19 cellular contexts compared by ENCODE assay signal in the genomic region with DNA sequence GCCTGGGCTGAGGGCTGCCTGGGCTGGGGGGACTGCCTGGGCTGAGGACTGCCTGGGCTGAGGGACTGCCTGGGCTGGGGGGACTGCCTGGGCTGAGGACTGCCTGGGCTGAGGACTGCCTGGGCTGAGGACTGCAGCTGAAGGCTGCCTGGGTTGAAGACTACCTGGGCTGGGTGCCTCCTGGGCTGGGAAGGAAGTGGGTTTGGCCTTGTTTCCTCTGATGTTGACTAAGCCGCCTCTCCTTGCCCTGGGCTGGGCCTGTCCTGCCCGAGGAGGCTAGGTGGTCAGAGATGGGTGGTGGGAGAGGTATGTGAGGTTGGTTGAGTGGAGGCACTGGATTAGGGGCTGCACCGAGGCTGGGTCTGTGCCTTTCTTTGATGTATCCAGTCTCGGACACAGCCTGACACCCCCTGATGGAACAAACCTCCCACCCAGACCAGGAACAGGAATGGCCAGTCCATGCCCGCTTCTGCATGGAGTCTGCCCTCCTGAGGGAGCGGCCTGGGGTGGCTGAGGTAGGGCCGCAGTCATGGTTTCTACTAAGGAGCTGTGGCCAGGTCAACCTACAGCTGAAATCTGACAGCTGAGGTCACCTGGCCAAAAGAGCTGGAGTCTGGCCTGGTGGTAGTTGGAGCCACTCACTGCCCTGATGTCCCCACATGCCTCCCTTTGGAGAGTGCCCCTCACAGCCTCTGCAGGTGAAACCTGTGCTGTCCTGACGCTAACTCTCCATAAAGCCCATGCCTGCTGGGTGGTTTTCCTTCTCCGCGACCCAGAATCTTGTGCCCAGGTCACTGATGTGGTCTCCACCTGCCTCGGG. TPM values are rescaled to one million over a fixed set of nuclear protein-coding genes. Genes with fewer than 3 reads are reported as not detected.
DNase-seq lines count a peak whose midpoint lies in the region; ATAC-seq, FAIRE-seq and TF ChIP-seq lines count a peak whose summit lies in the region.
"Had no signal": no experiment of that assay in that cellular context is flagged by ENCODE, and none has a peak within 500 bp of the region (broad histone marks: within the 10 kb centered on the region; RNA-seq: fewer than 3 reads in every experiment).

No MANE protein-coding gene starts in this region.

- peak overlapping the region; percentile 37 for H3K27ac Mint-ChIP-seq in CD8-positive, alpha-beta T cell
- peak overlapping the region; percentile 4 to 61 for H3K27ac Mint-ChIP-seq in T-cell

- TF ChIP-seq EP300 in HepG2 (IDR thresholded peaks at IDR 0.05; ENCODE audit: low read depth in 2 of 2, low read length in 2 of 2) (no peak), HepG2 (CRISPR knock-in tag; IDR thresholded peaks at IDR 0.05; ENCODE audit: borderline replicate concordance) (no peak)

- peaks cover 20% of the 10 kb centered on the region for H3K4me1 Mint-ChIP-seq in CD8-positive, alpha-beta T cell (ENCODE audit: low read depth)
- H3K4me1 Mint-ChIP-seq in T-cell = peaks cover 23 to 37% (median 27%) of the 10 kb centered on the region in 3 donors

- intact Hi-C loops in CD8-positive, alpha-beta T cell (cut with DNase I, micrococcal nuclease) = no loop called here
- intact Hi-C loops in HepG2 (cut with micrococcal nuclease; ENCODE audit: unreplicated experiment) = loop anchor here (5.0 kb wide), 1 partner anchor 46 kb away; no protein-coding TSS in a partner anchor

- no peak for FAIRE-seq in HepG2 (lab: Jason Lieb, UNC)
- FAIRE-seq: astrocyte, islet of Langerhans had no signal

- no peak for TF ChIP-seq POLR2A in HepG2 (IDR thresholded peaks at IDR 0.05; ENCODE audit: insufficient read depth in 1 of 2, low read depth in 2 of 2, low read length in 2 of 2)

- H2AFZ ChIP-seq in HepG2 (ENCODE audit: low read length) = no peak overlapping the region

- H3K27me3 ChIP-seq in CD8-positive, alpha-beta T cell (ENCODE audit: insufficient read depth, low read length) = no peaks in the 10 kb centered on the region
- H3K27me3 ChIP-seq in HepG2 (ENCODE audit: control insufficient read depth in 1 of 2, insufficient read depth in 2 of 2, low read length in 2 of 2) = peaks cover 1 to 31% of the 10 kb centered on the region in 2 experiments; a peak in 4 of 5 replicates
- H3K27me3 ChIP-seq: colonic mucosa, Peyer's patch had no signal

- no peaks in the 10 kb centered on the region for H3K9me3 ChIP-seq in CD8-positive, alpha-beta T cell (ENCODE audit: low read length)
- no peaks in the 10 kb centered on the region for H3K9me3 ChIP-seq in HepG2 (ENCODE audit: low read length)
- H3K9me3 ChIP-seq: colonic mucosa, Peyer's patch had no signal

- no peak for TF ChIP-seq RAD21 in HepG2 (CRISPR knock-in tag; IDR thresholded peaks at IDR 0.05)

- H3K4me3 ChIP-seq in CD8-positive, alpha-beta T cell (ENCODE audit: low read depth, low read length) = no peak overlapping the region
- no peak overlapping the region for H3K4me3 ChIP-seq in HepG2 (replicated peaks in 1 of 3; ENCODE audit: insufficient read depth in 1 of 3, low read depth in 2 of 3, low read length in 3 of 3)
- H3K4me3 ChIP-seq: colonic mucosa, Peyer's patch had no signal

- WGBS in HepG2 (ENCODE audit: low lambda C conversion rate) = 41% methylated on average over 11 of the region's 11 CpGs

- no peaks in the 10 kb centered on the region for H3K36me3 Mint-ChIP-seq in CD8-positive, alpha-beta T cell
- H3K36me3 Mint-ChIP-seq in T-cell = no peaks in the 10 kb centered on the region

- no peaks in the 10 kb centered on the region for H3K9me3 Mint-ChIP-seq in CD8-positive, alpha-beta T cell
- no peaks in the 10 kb centered on the region for H3K9me3 Mint-ChIP-seq in T-cell

- no peaks in the 10 kb centered on the region for H3K36me3 ChIP-seq in CD8-positive, alpha-beta T cell (ENCODE audit: insufficient read depth, low read length)
- H3K36me3 ChIP-seq in HepG2 (replicated peaks in 1 of 2; ENCODE audit: control insufficient read depth in 1 of 2, insufficient read depth in 2 of 2, low read length in 2 of 2) = no peaks in the 10 kb centered on the region
- H3K36me3 ChIP-seq: colonic mucosa, Peyer's patch, WERI-Rb-1 had no signal

- H3K4me3 Mint-ChIP-seq in CD8-positive, alpha-beta T cell = no peak overlapping the region
- H3K4me3 Mint-ChIP-seq in T-cell = peak overlapping the region in 1 of 3 donors; percentile 28

- in situ Hi-C loops in HepG2 (cut with HindIII; ENCODE audit: extremely low pct_ligation_motif_present, low pct_unique_long_range_greater_than_20kb) = no loop called here

- H3K4me2 ChIP-seq in HepG2 (ENCODE audit: low read depth, low read length) = peak overlapping the region; percentile 63; the same call in 1 of the 2 replicates

- POLR2A ChIA-PET in CD8-positive, alpha-beta T cell (lab: Charles Lee) = interaction anchor here (1.0 kb wide), 1 partner anchor 34 kb away, joined by 3 read pairs; no protein-coding TSS in a partner anchor
- POLR2A ChIA-PET in T-cell (lab: Charles Lee) (no interaction called here), HepG2 (lab: Yijun Ruan, JAX) (no interaction called here)

- TF ChIP-seq CTCF in CD8-positive, alpha-beta T cell (IDR thresholded peaks at IDR 0.05) = no peak
- no peak for TF ChIP-seq CTCF in HepG2 (CRISPR knock-in tag; IDR thresholded peaks at IDR 0.05)

- no peaks in the 10 kb centered on the region for H4K20me1 ChIP-seq in HepG2 (ENCODE audit: insufficient read depth, low read length)

- H3K27ac ChIP-seq in CD8-positive, alpha-beta T cell (ENCODE audit: low read depth, low read length) = no peak overlapping the region
- no peak overlapping the region for H3K27ac ChIP-seq in HepG2 (ENCODE audit: extremely low read length, insufficient read depth, low read length)
- H3K27ac ChIP-seq: C4-2B, colonic mucosa, epithelial cell of prostate, WERI-Rb-1 had no signal

- H3K9ac ChIP-seq in HepG2 (ENCODE audit: insufficient read depth, low read depth, low read length) = no peak overlapping the region

- CTCF ChIA-PET in CD8-positive, alpha-beta T cell (lab: Charles Lee) = no interaction called here
- CTCF ChIA-PET in T-cell (lab: Charles Lee) = no interaction called here
- CTCF ChIA-PET in HepG2 (lab: Yijun Ruan, JAX; ENCODE audit: low intra/inter-chr PET ratio, low total read pairs) = no interaction called here

- peak; percentile 6 for DNase-seq in AG20443 (ENCODE audit: low spot score)
- no peak for DNase-seq in CD8-positive, alpha-beta T cell
- DNase-seq in T-cell = peak in 1 of 34 experiments; percentile 12
- no peak for DNase-seq in HepG2 (ENCODE audit: low spot score)
- no peak for DNase-seq in activated gamma-delta T cell (lab: John Stamatoyannopoulos, UW)
- DNase-seq: colonic mucosa, glutamatergic neuron, mesenchymal stem cell, NCI-H526 treated with DMSO at 0.1 percent for 48 hours, SW 1271, WERI-Rb-1 had no signal

- no peaks in the 10 kb centered on the region for H3K79me2 ChIP-seq in HepG2 (ENCODE audit: insufficient read depth, low read length)

- peak; percentile 40 for ATAC-seq in CD8-positive, alpha-beta T cell
- peak in 3 of 4 experiments; percentile 42 to 83 (median 67) for ATAC-seq in T-cell (replicated peaks in 1 of 4)
- peak; percentile 56 for ATAC-seq in HepG2
- ATAC-seq in GM18517 (IDR thresholded peaks at IDR 0.05; ENCODE audit: unreplicated experiment) = no peak
- no peak for ATAC-seq in HG03196 (IDR thresholded peaks at IDR 0.05; ENCODE audit: unreplicated experiment)

- peaks cover 13% of the 10 kb centered on the region for H3K4me1 ChIP-seq in CD8-positive, alpha-beta T cell (ENCODE audit: insufficient read depth, low read length)
- H3K4me1 ChIP-seq in HepG2 (ENCODE audit: insufficient read depth, low read length) = peaks cover 9% of the 10 kb centered on the region
- H3K4me1 ChIP-seq: colonic mucosa, Peyer's patch had no signal

- BruUV-seq in HepG2 (replicated peaks; lab: Mats Ljungman, UMichigan) = no TSS peak

- no peaks in the 10 kb centered on the region for H3K27me3 Mint-ChIP-seq in CD8-positive, alpha-beta T cell (ENCODE audit: low read depth)
- no peaks in the 10 kb centered on the region for H3K27me3 Mint-ChIP-seq in T-cell

RNA-seq across cellular contexts. Expression of a gene that starts 22.3 kb away (rescaled TPM):
- 1 to 10 TPM; 3.4 to 3.7 TPM for total RNA-seq in CD8-positive, alpha-beta T cell
- 10 to 100 TPM in 3 of 5 donors, 1 to 10 TPM in 2; 5.9 to 13.0 (median 12.1) TPM for total RNA-seq in T-cell
- 0.32 and 0.46 TPM in 2 replicates for total RNA-seq in HepG2 (2016; rRNA removed; fragmentation: Illumina TruSeq; extraction: Trizol)
- 0.18 and 0.30 TPM in 2 replicates for total RNA-seq in HepG2 (2016; cell fraction: cytosol; rRNA removed; fragmentation: Illumina TruSeq; extraction: Trizol; ENCODE audit: low read depth)
- 0.07 and 0.45 TPM in 2 replicates for total RNA-seq in HepG2 (2016; cell fraction: insoluble cytoplasmic fraction; rRNA removed; fragmentation: Illumina TruSeq; extraction: Trizol)
- total RNA-seq in HepG2 (2016; cell fraction: membrane; rRNA removed; fragmentation: Illumina TruSeq; extraction: Trizol) = 0.12 and 0.17 TPM in 2 replicates
- 0.81 and 0.88 TPM in 2 replicates for total RNA-seq in HepG2 (2016; cell fraction: nucleus; rRNA removed; fragmentation: Illumina TruSeq; extraction: Trizol)
- 1.1 and 1.4 TPM in 2 replicates for polyA plus RNA-seq in HepG2 (2011; rRNA removed)
- polyA plus RNA-seq in HepG2 (2011; cell fraction: cytosol; rRNA removed) = 0.23 and 0.45 TPM in 2 replicates
- polyA plus RNA-seq in HepG2 (2011; cell fraction: nucleus; rRNA removed) = 9.5 and 13.6 TPM in 2 replicates
- polyA plus RNA-seq in HepG2 (2012) = 1.6 and 1.9 TPM in 2 replicates
- polyA plus RNA-seq in HepG2 (2016; cell fraction: cytosol; fragmentation: Illumina TruSeq; extraction: Trizol; ENCODE audit: low read depth) = 0.08 TPM in 1 of 2 replicates, not detected in the other
- polyA plus RNA-seq in HepG2 (2016; cell fraction: insoluble cytoplasmic fraction; fragmentation: Illumina TruSeq; extraction: Trizol; ENCODE audit: low read depth) = 0.12 and 0.16 TPM in 2 replicates
- not detected in 2 replicates for polyA plus RNA-seq in HepG2 (2016; cell fraction: membrane; fragmentation: Illumina TruSeq; extraction: Trizol; ENCODE audit: low read depth)
- polyA plus RNA-seq in HepG2 (2016; cell fraction: nucleus; fragmentation: Illumina TruSeq; extraction: Trizol; ENCODE audit: insufficient read depth, low read depth) = 2.1 and 2.9 TPM in 2 replicates
- polyA minus RNA-seq in HepG2 (2011; rRNA and poly(A)+ RNA removed; ENCODE audit: low replicate concordance) = 0.51 and 1.7 TPM in 2 replicates
- polyA minus RNA-seq in HepG2 (2011; cell fraction: cytosol; rRNA and poly(A)+ RNA removed) = 0.10 TPM in 1 of 2 replicates, not detected in the other
- 2.7 and 3.5 TPM in 2 replicates for polyA minus RNA-seq in HepG2 (2011; cell fraction: nucleus; rRNA and poly(A)+ RNA removed)

RNA-seq across cellular contexts. Expression of a gene that starts 51.1 kb away (rescaled TPM):
- under 1 TPM; 0.73 to 0.83 TPM for total RNA-seq in CD8-positive, alpha-beta T cell
- total RNA-seq in T-cell = 1 to 10 TPM; 2.4 to 4.7 (median 3.3) TPM
- 0.27 TPM in 1 of 2 replicates, not detected in the other for total RNA-seq in HepG2 (2016; rRNA removed; fragmentation: Illumina TruSeq; extraction: Trizol)
- total RNA-seq in HepG2 (2016; cell fraction: cytosol; rRNA removed; fragmentation: Illumina TruSeq; extraction: Trizol; ENCODE audit: low read depth) = not detected in 2 replicates
- 0.48 TPM in 1 of 2 replicates, not detected in the other for total RNA-seq in HepG2 (2016; cell fraction: insoluble cytoplasmic fraction; rRNA removed; fragmentation: Illumina TruSeq; extraction: Trizol)
- total RNA-seq in HepG2 (2016; cell fraction: membrane; rRNA removed; fragmentation: Illumina TruSeq; extraction: Trizol) = not detected in 2 replicates
- 0.75 TPM in 1 of 2 replicates, not detected in the other for total RNA-seq in HepG2 (2016; cell fraction: nucleus; rRNA removed; fragmentation: Illumina TruSeq; extraction: Trizol)
- 0.63 and 0.74 TPM in 2 replicates for polyA plus RNA-seq in HepG2 (2011; rRNA removed)
- 0.13 and 0.15 TPM in 2 replicates for polyA plus RNA-seq in HepG2 (2011; cell fraction: cytosol; rRNA removed)
- 3.2 and 5.0 TPM in 2 replicates for polyA plus RNA-seq in HepG2 (2011; cell fraction: nucleus; rRNA removed)
- 0.52 and 1.1 TPM in 2 replicates for polyA plus RNA-seq in HepG2 (2012)
- polyA plus RNA-seq in HepG2 (2016; cell fraction: cytosol; fragmentation: Illumina TruSeq; extraction: Trizol; ENCODE audit: low read depth) = 0.14 TPM in 1 of 2 replicates, not detected in the other
- polyA plus RNA-seq in HepG2 (2016; cell fraction: insoluble cytoplasmic fraction; fragmentation: Illumina TruSeq; extraction: Trizol; ENCODE audit: low read depth) = not detected in 2 replicates
- not detected in 2 replicates for polyA plus RNA-seq in HepG2 (2016; cell fraction: membrane; fragmentation: Illumina TruSeq; extraction: Trizol; ENCODE audit: low read depth)
- 1.1 TPM in 1 of 2 replicates, not detected in the other for polyA plus RNA-seq in HepG2 (2016; cell fraction: nucleus; fragmentation: Illumina TruSeq; extraction: Trizol; ENCODE audit: insufficient read depth, low read depth)
- 0.38 and 0.89 TPM in 2 replicates for polyA minus RNA-seq in HepG2 (2011; rRNA and poly(A)+ RNA removed; ENCODE audit: low replicate concordance)
- not detected in 2 replicates for polyA minus RNA-seq in HepG2 (2011; cell fraction: cytosol; rRNA and poly(A)+ RNA removed)
- polyA minus RNA-seq in HepG2 (2011; cell fraction: nucleus; rRNA and poly(A)+ RNA removed) = 0.25 and 0.77 TPM in 2 replicates

RNA-seq across cellular contexts. Expression of a gene that starts 51.6 kb away (rescaled TPM):
- total RNA-seq in CD8-positive, alpha-beta T cell = not detected
- total RNA-seq in T-cell = under 1 TPM in 2 of 5 donors, not detected in 3; 0.06 to 0.12 TPM
- not detected in 2 replicates for total RNA-seq in HepG2 (2016; rRNA removed; fragmentation: Illumina TruSeq; extraction: Trizol)
- not detected in 2 replicates for total RNA-seq in HepG2 (2016; cell fraction: cytosol; rRNA removed; fragmentation: Illumina TruSeq; extraction: Trizol; ENCODE audit: low read depth)
- not detected in 2 replicates for total RNA-seq in HepG2 (2016; cell fraction: insoluble cytoplasmic fraction; rRNA removed; fragmentation: Illumina TruSeq; extraction: Trizol)
- not detected in 2 replicates for total RNA-seq in HepG2 (2016; cell fraction: membrane; rRNA removed; fragmentation: Illumina TruSeq; extraction: Trizol)
- total RNA-seq in HepG2 (2016; cell fraction: nucleus; rRNA removed; fragmentation: Illumina TruSeq; extraction: Trizol) = not detected in 2 replicates
- not detected in 2 replicates for polyA plus RNA-seq in HepG2 (2011; rRNA removed)
- polyA plus RNA-seq in HepG2 (2011; cell fraction: cytosol; rRNA removed) = not detected in 2 replicates
- not detected in 2 replicates for polyA plus RNA-seq in HepG2 (2011; cell fraction: nucleus; rRNA removed)
- 2.9 and 4.1 TPM in 2 replicates for polyA plus RNA-seq in HepG2 (2012)
- not detected in 2 replicates for polyA plus RNA-seq in HepG2 (2016; cell fraction: cytosol; fragmentation: Illumina TruSeq; extraction: Trizol; ENCODE audit: low read depth)
- polyA plus RNA-seq in HepG2 (2016; cell fraction: insoluble cytoplasmic fraction; fragmentation: Illumina TruSeq; extraction: Trizol; ENCODE audit: low read depth) = not detected in 2 replicates
- polyA plus RNA-seq in HepG2 (2016; cell fraction: membrane; fragmentation: Illumina TruSeq; extraction: Trizol; ENCODE audit: low read depth) = not detected in 2 replicates
- polyA plus RNA-seq in HepG2 (2016; cell fraction: nucleus; fragmentation: Illumina TruSeq; extraction: Trizol; ENCODE audit: insufficient read depth, low read depth) = not detected in 2 replicates
- polyA minus RNA-seq in HepG2 (2011; rRNA and poly(A)+ RNA removed; ENCODE audit: low replicate concordance) = not detected in 2 replicates
- polyA minus RNA-seq in HepG2 (2011; cell fraction: cytosol; rRNA and poly(A)+ RNA removed) = not detected in 2 replicates
- polyA minus RNA-seq in HepG2 (2011; cell fraction: nucleus; rRNA and poly(A)+ RNA removed) = not detected in 2 replicates
- total RNA-seq: colonic mucosa, HT1080 had no signal

Comparison
In these comparisons a context has a peak if more than half of its experiments do, and no peak if none do; other contexts are left out.
1. ATAC-seq: peak in CD8-positive, alpha-beta T cell (single experiment), T-cell (3 of 4) and HepG2 (single experiment); none in GM18517 (single experiment) and HG03196 (single experiment).